Comparison of ENCODE assay signal across 17 cellular contexts in the genomic region with DNA sequence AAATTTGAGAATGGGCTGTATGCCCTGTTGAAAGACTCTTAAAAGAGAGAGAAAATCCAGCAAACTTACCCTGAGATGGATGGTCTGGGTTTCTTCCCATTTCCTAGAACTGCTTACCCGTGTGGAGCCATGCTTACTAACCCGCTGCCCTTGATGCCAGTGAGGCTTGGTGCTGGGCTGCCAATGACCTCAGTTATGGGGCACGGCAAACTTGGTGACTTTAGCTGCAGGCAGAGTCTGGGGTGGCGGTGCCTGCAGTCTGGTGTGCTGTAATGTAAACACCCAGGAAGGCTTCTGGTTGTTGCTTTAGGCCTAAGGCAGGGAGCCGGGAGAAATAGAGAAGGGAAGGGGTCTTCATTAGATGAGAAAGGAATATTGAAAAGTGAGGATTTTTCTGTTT.
"Had no signal": no experiment of that assay in that cellular context is flagged by ENCODE, and none has a peak within 500 bp of the region (broad histone marks: within the 10 kb centered on the region; RNA-seq: fewer than 3 reads in every experiment).

No MANE protein-coding gene starts in this region.

- H3K27ac ChIP-seq: breast epithelium, esophagus squamous epithelium, foreskin keratinocyte, vagina had no signal

- H3K27me3 ChIP-seq: foreskin keratinocyte, pancreas, thyroid gland, vagina had no signal

- H3K9me3 ChIP-seq: breast epithelium, esophagus squamous epithelium, left ventricle myocardium inferior, pancreas, thyroid gland, vagina had no signal

- H3K4me1 ChIP-seq: pancreas had no signal

- DNase-seq: activated CD4-positive, alpha-beta memory T cell treated with anti-CD3 and anti-CD28 coated beads, Interleukin-2, amount 10 ng/mL, durations not matched to agents 7 days and 5 days; activated gamma-delta T cell treated with Interleukin-2 at 50 U/mL for 16 hours; activated naive CD8-positive, alpha-beta T cell treated with anti-CD3 and anti-CD28 coated beads for 36 hours; activated T-cell treated with anti-CD3 and anti-CD28 coated beads, Interleukin-2, amount 50 U/mL, for 72 hours; esophagus squamous epithelium; foreskin keratinocyte; left ventricle myocardium inferior; pancreas; retina; stimulated activated CD4-positive, alpha-beta T cell treated with anti-CD3 and anti-CD28 coated beads, Interleukin-4, amount 100 ng/mL, for 1 hour; stimulated activated CD8-positive, alpha-beta memory T cell treated with anti-CD3 and anti-CD28 coated beads, Interleukin-4, amount 100 ng/mL, for 48 hours; stimulated activated naive CD8-positive, alpha-beta T cell treated with anti-CD3 and anti-CD28 coated beads, Interleukin-15, amount 100 ng/mL, for 72 hours; thyroid gland had no signal

- H3K9me3 Mint-ChIP-seq: activated CD4-positive, alpha-beta memory T cell treated with anti-CD3 and anti-CD28 coated beads, Interleukin-2, amount 10 ng/mL, durations not matched to agents 7 days and 5 days; activated naive CD8-positive, alpha-beta T cell treated with anti-CD3 and anti-CD28 coated beads for 36 hours; activated T-cell treated with anti-CD3 and anti-CD28 coated beads, Interleukin-2, amount 50 U/mL, for 72 hours; neural crest cell; stimulated activated naive CD8-positive, alpha-beta T cell treated with anti-CD3 and anti-CD28 coated beads, Interleukin-15, amount 100 ng/mL, for 72 hours; T-helper 1 cell treated with Interleukin-12 subunit alpha and Interleukin-12 subunit beta and Interleukin-4 antibody, amounts not matched to agents 30 μg/mL and 1 μg/mL, for 36 hours had no signal

- H3K36me3 Mint-ChIP-seq: activated naive CD8-positive, alpha-beta T cell treated with anti-CD3 and anti-CD28 coated beads for 36 hours had no signal

- ATAC-seq: foreskin keratinocyte; pancreas; stimulated activated naive CD8-positive, alpha-beta T cell treated with anti-CD3 and anti-CD28 coated beads, Interleukin-15, amount 100 ng/mL, for 72 hours had no signal

- H3K36me3 ChIP-seq: breast epithelium, esophagus squamous epithelium, left ventricle myocardium inferior, pancreas, thyroid gland, vagina had no signal

- H3K27ac Mint-ChIP-seq: activated CD4-positive, alpha-beta memory T cell treated with anti-CD3 and anti-CD28 coated beads, Interleukin-2, amount 10 ng/mL, durations not matched to agents 7 days and 5 days; activated naive CD8-positive, alpha-beta T cell treated with anti-CD3 and anti-CD28 coated beads for 36 hours; activated T-cell treated with anti-CD3 and anti-CD28 coated beads, Interleukin-2, amount 50 U/mL, for 72 hours; T-helper 1 cell treated with Interleukin-12 subunit alpha and Interleukin-12 subunit beta and Interleukin-4 antibody, amounts not matched to agents 30 μg/mL and 1 μg/mL, for 36 hours had no signal

- H3K4me3 Mint-ChIP-seq: activated CD4-positive, alpha-beta memory T cell treated with anti-CD3 and anti-CD28 coated beads, Interleukin-2, amount 10 ng/mL, durations not matched to agents 7 days and 5 days; activated naive CD8-positive, alpha-beta T cell treated with anti-CD3 and anti-CD28 coated beads for 36 hours; activated T-cell treated with anti-CD3 and anti-CD28 coated beads, Interleukin-2, amount 50 U/mL, for 72 hours; neural crest cell; T-helper 1 cell treated with Interleukin-12 subunit alpha and Interleukin-12 subunit beta and Interleukin-4 antibody, amounts not matched to agents 30 μg/mL and 1 μg/mL, for 36 hours had no signal

- H3K4me3 ChIP-seq: breast epithelium, esophagus squamous epithelium, left ventricle myocardium inferior, pancreas, thyroid gland, vagina had no signal
